1 cellular context compared by ENCODE assay signal in the genomic region with DNA sequence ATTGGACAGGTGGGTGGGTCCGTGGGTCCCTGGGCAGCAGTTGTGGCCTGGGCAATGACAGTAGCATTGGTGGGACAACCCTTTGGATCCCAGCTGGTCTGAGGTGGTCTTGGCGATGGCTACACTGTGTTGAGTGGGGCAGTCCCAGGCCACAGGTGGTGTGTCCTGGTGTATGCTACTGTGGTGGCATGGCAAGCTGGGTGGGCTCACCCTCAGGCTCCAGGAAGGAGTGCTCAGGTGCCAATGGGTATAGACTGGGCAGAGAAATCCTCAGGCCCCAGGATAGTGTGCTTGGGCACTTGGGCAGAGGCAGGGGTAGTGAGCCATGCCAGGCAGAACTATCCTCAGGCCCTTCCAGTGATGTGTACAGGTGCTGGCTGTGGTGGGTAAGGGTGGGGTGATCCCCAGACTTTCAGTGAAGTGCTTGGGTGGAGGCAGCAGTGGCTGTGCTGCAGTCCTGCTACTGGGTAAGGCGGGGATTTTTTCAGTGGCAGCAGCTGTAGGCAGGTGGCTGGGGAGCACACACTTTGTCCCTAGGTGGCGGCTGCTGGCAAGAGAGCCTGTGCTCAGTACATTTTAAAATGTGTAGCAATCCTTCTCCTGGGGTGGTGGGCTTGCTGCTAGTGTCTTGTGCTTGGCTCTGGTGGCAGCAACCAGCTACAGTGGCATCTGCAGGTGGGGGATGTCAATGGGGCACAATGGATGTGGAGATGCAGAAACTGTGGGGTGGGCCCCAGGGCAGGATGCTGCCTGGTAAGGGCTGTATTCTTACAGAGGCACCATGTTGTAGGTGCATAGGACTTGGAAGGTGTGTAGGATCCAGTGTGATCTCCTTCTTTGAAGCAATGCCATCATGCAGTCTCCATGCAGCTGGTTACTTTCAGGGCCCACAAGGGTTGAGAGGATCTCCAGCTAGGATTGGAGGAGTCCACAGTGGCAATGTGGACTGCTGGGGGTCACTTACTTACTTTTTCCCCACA.
TF ChIP-seq lines count a peak whose summit lies in the region.

No MANE protein-coding gene starts in this region.

TF ChIP-seq in A549, 52 proteins besides CTCF, POLR2A, EP300 and RAD21 (continued from another document):
- TF ChIP-seq POLR2AphosphoS2 (conservative IDR thresholded peaks at IDR 0.05; ENCODE audit: low read length) (no peak), ZFP36 (IDR thresholded peaks at IDR 0.05; ENCODE audit: borderline replicate concordance, partially characterized antibody) (no peak), RNF2 (IDR thresholded peaks at IDR 0.05; ENCODE audit: borderline replicate concordance, low read depth) (no peak), RFX5 (IDR thresholded peaks at IDR 0.05) (no peak), NR3C1 (IDR thresholded peaks at IDR 0.05) (no peak), GATA3 (IDR thresholded peaks at IDR 0.05; ENCODE audit: borderline replicate concordance) (no peak), CBX2 (IDR thresholded peaks at IDR 0.05; ENCODE audit: borderline replicate concordance, low read depth) (no peak), ZC3H11A (IDR thresholded peaks at IDR 0.05) (no peak), HOXA7 (CRISPR knock-in tag; IDR thresholded peaks at IDR 0.05) (no peak), NPAS2 (CRISPR knock-in tag; IDR thresholded peaks at IDR 0.05; ENCODE audit: borderline replicate concordance) (no peak), CEBPB (IDR thresholded peaks at IDR 0.05) (no peak)
- TF ChIP-seq, protein P1, sequence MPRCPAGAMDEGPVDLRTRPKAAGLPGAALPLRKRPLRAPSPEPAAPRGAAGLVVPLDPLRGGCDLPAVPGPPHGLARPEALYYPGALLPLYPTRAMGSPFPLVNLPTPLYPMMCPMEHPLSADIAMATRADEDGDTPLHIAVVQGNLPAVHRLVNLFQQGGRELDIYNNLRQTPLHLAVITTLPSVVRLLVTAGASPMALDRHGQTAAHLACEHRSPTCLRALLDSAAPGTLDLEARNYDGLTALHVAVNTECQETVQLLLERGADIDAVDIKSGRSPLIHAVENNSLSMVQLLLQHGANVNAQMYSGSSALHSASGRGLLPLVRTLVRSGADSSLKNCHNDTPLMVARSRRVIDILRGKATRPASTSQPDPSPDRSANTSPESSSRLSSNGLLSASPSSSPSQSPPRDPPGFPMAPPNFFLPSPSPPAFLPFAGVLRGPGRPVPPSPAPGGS (IDR thresholded peaks at IDR 0.05): no peak
- TF ChIP-seq, protein P2, sequence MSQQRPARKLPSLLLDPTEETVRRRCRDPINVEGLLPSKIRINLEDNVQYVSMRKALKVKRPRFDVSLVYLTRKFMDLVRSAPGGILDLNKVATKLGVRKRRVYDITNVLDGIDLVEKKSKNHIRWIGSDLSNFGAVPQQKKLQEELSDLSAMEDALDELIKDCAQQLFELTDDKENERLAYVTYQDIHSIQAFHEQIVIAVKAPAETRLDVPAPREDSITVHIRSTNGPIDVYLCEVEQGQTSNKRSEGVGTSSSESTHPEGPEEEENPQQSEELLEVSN (IDR thresholded peaks at IDR 0.05; ENCODE audit: borderline replicate concordance, low read depth): no peak
TF ChIP-seq in A549: peak in this region for 0.
